ENCODE assay signal across 24 cellular contexts in the genomic region with DNA sequence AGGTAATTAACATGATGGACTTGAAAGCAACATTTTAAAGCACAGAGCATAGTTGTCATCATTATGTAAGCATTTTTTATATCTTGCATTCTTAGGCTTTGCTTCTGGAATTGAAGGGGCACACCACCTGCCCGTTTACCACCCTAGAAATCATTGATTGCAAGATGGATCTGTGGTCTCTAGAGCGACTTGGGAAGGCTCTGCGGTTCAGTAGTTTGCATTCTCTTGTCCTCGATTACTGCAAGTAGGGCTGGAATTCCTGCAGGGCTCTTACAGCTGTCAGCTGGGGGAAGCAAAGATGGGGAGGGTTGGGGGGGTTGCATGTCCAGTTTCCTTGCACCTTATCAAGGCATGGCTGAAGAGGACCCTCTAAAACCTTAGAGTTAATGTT. TPM values are rescaled to one million over a fixed set of nuclear protein-coding genes. Genes with fewer than 3 reads are reported as not detected.
A peak's percentile ranks its signal among the peaks of the same experiment; 100 is the strongest.
DNase-seq lines count a peak whose midpoint lies in the region; ATAC-seq and TF ChIP-seq lines count a peak whose summit lies in the region.
"Had no signal": no experiment of that assay in that cellular context is flagged by ENCODE, and none has a peak within 500 bp of the region (broad histone marks: within the 10 kb centered on the region; RNA-seq: fewer than 3 reads in every experiment).

No MANE protein-coding gene starts in this region.

- TF ChIP-seq CTCF in left ventricle myocardium inferior (IDR thresholded peaks at IDR 0.05; ENCODE audit: borderline replicate concordance): no peak
- TF ChIP-seq CTCF in heart right ventricle (IDR thresholded peaks at IDR 0.05): no peak
- TF ChIP-seq CTCF in OCI-LY7 (conservative IDR thresholded peaks at IDR 0.05; ENCODE audit: low read length): no peak
- no peak for TF ChIP-seq CTCF in kidney epithelial cell (IDR thresholded peaks at IDR 0.05; ENCODE audit: insufficient read depth, low read length, poor library complexity, severe bottlenecking)
- TF ChIP-seq CTCF in CD14-positive monocyte (IDR thresholded peaks at IDR 0.05): no peak

- peaks cover 31% of the 10 kb centered on the region for H3K4me1 ChIP-seq in left ventricle myocardium inferior
- H3K4me1 ChIP-seq in heart right ventricle: peaks cover 0 to 50% (median 23%) of the 10 kb centered on the region in 9 donors
- peaks cover 21% of the 10 kb centered on the region for H3K4me1 ChIP-seq in OCI-LY7 (ENCODE audit: insufficient read depth, low read length, poor library complexity, severe bottlenecking)
- H3K4me1 ChIP-seq: A549 had no signal

- no peaks in the 10 kb centered on the region for H3K9me3 ChIP-seq in left ventricle myocardium inferior (replicated peaks)
- H3K9me3 ChIP-seq in heart right ventricle: peaks cover 0 to 6% (median 0%) of the 10 kb centered on the region in 11 donors
- peaks cover 12% of the 10 kb centered on the region for H3K9me3 ChIP-seq in OCI-LY7 (ENCODE audit: low read length)
- H3K9me3 ChIP-seq: A549, body of pancreas, SJCRH30 had no signal

- H3K4me2 ChIP-seq in OCI-LY7 (ENCODE audit: low read length): peak overlapping the region; percentile 12; the same call in 1 of the 2 replicates
- H3K4me2 ChIP-seq: A549 had no signal

- peaks cover 0 to 6% (median 2%) of the 10 kb centered on the region in 7 donors for H3K9me3 Mint-ChIP-seq in CD14-positive monocyte
- H3K9me3 Mint-ChIP-seq: naive thymus-derived CD8-positive, alpha-beta T cell had no signal

- H3K9me2 ChIP-seq in OCI-LY7 (ENCODE audit: insufficient read depth, low read length): no peaks in the 10 kb centered on the region

- POLR2A ChIA-PET in OCI-LY7 (lab: Charles Lee): no interaction called here

- H3K27me3 Mint-ChIP-seq in CD14-positive monocyte (ENCODE audit: low read depth in 3 of 3): peaks cover 0 to 2% (median 0%) of the 10 kb centered on the region in 3 donors
- H3K27me3 Mint-ChIP-seq: B cell; naive thymus-derived CD8-positive, alpha-beta T cell; T-cell had no signal

- H3K36me3 ChIP-seq in left ventricle myocardium inferior: no peaks in the 10 kb centered on the region
- H3K36me3 ChIP-seq in heart right ventricle: no peaks in the 10 kb centered on the region
- no peaks in the 10 kb centered on the region for H3K36me3 ChIP-seq in OCI-LY7 (ENCODE audit: insufficient read depth, low read length)
- no peaks in the 10 kb centered on the region for H3K36me3 ChIP-seq in kidney epithelial cell (ENCODE audit: control insufficient read depth, insufficient read depth, low read length)
- H3K36me3 ChIP-seq: SJCRH30 had no signal

- no peaks in the 10 kb centered on the region for H3K36me3 Mint-ChIP-seq in CD14-positive monocyte
- H3K36me3 Mint-ChIP-seq: naive thymus-derived CD8-positive, alpha-beta T cell; T-cell had no signal

- peaks cover 77% of the 10 kb centered on the region for H3K4me1 Mint-ChIP-seq in CD14-positive monocyte

- CTCF ChIA-PET in OCI-LY7 (lab: Charles Lee; ENCODE audit: unreplicated experiment): no interaction called here

- no peak overlapping the region for H2AFZ ChIP-seq in OCI-LY7 (ENCODE audit: low read length)

- no TSS peak for BruUV-seq in OCI-LY7 (replicated peaks; lab: Mats Ljungman, UMichigan)

- H3K4me3 Mint-ChIP-seq in CD14-positive monocyte: no peak overlapping the region
- H3K4me3 Mint-ChIP-seq: activated CD8-positive, alpha-beta T cell treated with anti-CD3 and anti-CD28 coated beads, Interleukin-2, amount 10 ng/mL, durations not matched to agents 7 days and 5 days; B cell; naive thymus-derived CD8-positive, alpha-beta T cell; T-cell had no signal

- TF ChIP-seq POLR2A in erythroblast (IDR thresholded peaks at IDR 0.05; ENCODE audit: low read length): no peak

- H4K20me1 ChIP-seq in OCI-LY7 (ENCODE audit: insufficient read depth, low read length): no peaks in the 10 kb centered on the region

- peak overlapping the region; percentile 28 for H3K27ac ChIP-seq in left ventricle myocardium inferior (replicated peaks)
- peak overlapping the region in 5 of 10 donors; percentile 41 to 65 (median 45) for H3K27ac ChIP-seq in heart right ventricle
- H3K27ac ChIP-seq in OCI-LY7 (ENCODE audit: low read depth, low read length, poor library complexity, severe bottlenecking): no peak overlapping the region
- H3K27ac ChIP-seq: A549 had no signal

- H3K79me2 ChIP-seq in OCI-LY7 (ENCODE audit: insufficient read depth, low read depth, low read length): no peaks in the 10 kb centered on the region

- no peak for ATAC-seq in heart right ventricle
- no peak for ATAC-seq in GM18868 (IDR thresholded peaks at IDR 0.05; ENCODE audit: unreplicated experiment)
- ATAC-seq in HG02571 (IDR thresholded peaks at IDR 0.05; ENCODE audit: unreplicated experiment): no peak
- ATAC-seq: A549; activated CD4-positive, CD25-positive, alpha-beta regulatory T cell treated with anti-CD3 and anti-CD28 coated beads, Interleukin-2, amount 50 U/mL, for 24 hours; activated CD8-positive, alpha-beta T cell treated with anti-CD3 and anti-CD28 coated beads, Interleukin-2, amount 10 ng/mL, durations not matched to agents 7 days and 5 days; left cardiac atrium; naive thymus-derived CD8-positive, alpha-beta T cell; Panc1; T-cell had no signal

- intact Hi-C loops in left ventricle myocardium inferior (cut with micrococcal nuclease): no loop called here
- intact Hi-C loops in heart right ventricle (cut with DNase I): no loop called here
- intact Hi-C loops in OCI-LY7 (cut with micrococcal nuclease; ENCODE audit: unreplicated experiment): no loop called here
- intact Hi-C loops in CD14-positive monocyte (cut with micrococcal nuclease): loop anchor here in 1 of 2 donors (10.0 kb wide), 1 partner anchor 53 kb away; the partner anchor contains the start of gene RNF7

- DNase-seq in left ventricle myocardium inferior (no peak), heart right ventricle (no peak), OCI-LY7 (ENCODE audit: low spot score) (no peak), kidney epithelial cell (ENCODE audit: low read depth) (peak; percentile 21), erythroblast (lab: John Stamatoyannopoulos, UW) (no peak), CD14-positive monocyte (ENCODE audit: low spot score) (no peak)
- DNase-seq: activated CD8-positive, alpha-beta T cell treated with anti-CD3 and anti-CD28 coated beads, Interleukin-2, amount 10 ng/mL, durations not matched to agents 7 days and 5 days; activated gamma-delta T cell; activated T-cell treated with anti-CD3 and anti-CD28 coated beads for 4 hours; cerebellar nuclear complex; glutamatergic neuron; left cardiac atrium; naive thymus-derived CD8-positive, alpha-beta T cell; NCI-H1930; NCI-H446 treated with DMSO at 0.1 percent for 48 hours; T-cell had no signal

- no peaks in the 10 kb centered on the region for H3K27me3 ChIP-seq in left ventricle myocardium inferior (ENCODE audit: low read depth)
- H3K27me3 ChIP-seq in heart right ventricle: no peaks in the 10 kb centered on the region
- no peaks in the 10 kb centered on the region for H3K27me3 ChIP-seq in kidney epithelial cell (ENCODE audit: control insufficient read depth, insufficient read depth, low read length)
- H3K27me3 ChIP-seq: body of pancreas, SJCRH30 had no signal

- H3K27ac Mint-ChIP-seq in CD14-positive monocyte: peak overlapping the region in 2 of 7 donors; percentile 18 to 87
- H3K27ac Mint-ChIP-seq: activated CD8-positive, alpha-beta T cell treated with anti-CD3 and anti-CD28 coated beads, Interleukin-2, amount 10 ng/mL, durations not matched to agents 7 days and 5 days; B cell; T-cell had no signal

- 20 to 25% methylated on average over 4 of the region's 4 CpGs for WGBS in heart right ventricle, 2 donors

- H3K4me3 ChIP-seq in left ventricle myocardium inferior: no peak overlapping the region
- no peak overlapping the region for H3K4me3 ChIP-seq in heart right ventricle
- no peak overlapping the region for H3K4me3 ChIP-seq in OCI-LY7 (ENCODE audit: low read depth, low read length, poor library complexity, severe bottlenecking)
- H3K4me3 ChIP-seq in kidney epithelial cell (ENCODE audit: low read depth, low read length): no peak overlapping the region
- H3K4me3 ChIP-seq: A549, body of pancreas, SJCRH30 had no signal

RNA-seq across cellular contexts. Expression of gene RNF7, which starts 56.7 kb away (rescaled TPM):
- total RNA-seq in left ventricle myocardium inferior: 89.6 TPM
- total RNA-seq in heart right ventricle: 10 to 100 TPM; 77.2 to 95.8 (median 82.2) TPM
- polyA plus RNA-seq in heart right ventricle: 100 to 1,000 TPM; 102 to 191 TPM
- total RNA-seq in OCI-LY7 (2014; rRNA removed; shearing (Covaris generic)): 36.3 and 47.3 TPM in 2 replicates
- total RNA-seq in OCI-LY7 (2022): 74.2 and 81.3 TPM in 2 replicates
- total RNA-seq in kidney epithelial cell: 164 and 174 TPM in 2 replicates
- polyA plus RNA-seq in CD14-positive monocyte: 100 to 1,000 TPM; 187 to 206 TPM
